15 cellular contexts compared by ENCODE assay signal in genomic region chr6:155310596-155310995, GRCh38. TPM values are rescaled to one million over a fixed set of nuclear protein-coding genes. Genes with fewer than 3 reads are reported as not detected.
DNase-seq lines count a peak whose midpoint lies in the region; ATAC-seq and TF ChIP-seq lines count a peak whose summit lies in the region.
"Had no signal": no experiment of that assay in that cellular context is flagged by ENCODE, and none has a peak within 500 bp of the region (broad histone marks: within the 10 kb centered on the region; RNA-seq: fewer than 3 reads in every experiment).

No MANE protein-coding gene starts in this region.

- H3K4me3 ChIP-seq in ACC112 (ENCODE audit: low read depth, low read length) (peak overlapping the region; percentile 19; the same call in 1 of the 2 replicates), adipocyte (ENCODE audit: low read length) (no peak overlapping the region), fibroblast of pulmonary artery (replicated peaks; ENCODE audit: low read depth, low read length) (no peak overlapping the region)

- peak overlapping the region; percentile 1 for H2AFZ ChIP-seq in ACC112 (ENCODE audit: low read length, unreplicated experiment)

- no peak overlapping the region for H3K9ac ChIP-seq in adipocyte (ENCODE audit: low read length)

- H3K4me1 ChIP-seq in ACC112 (ENCODE audit: control insufficient read depth, insufficient read depth, low read length, unreplicated experiment) (peaks cover 35% of the 10 kb centered on the region), adipocyte (ENCODE audit: control insufficient read depth, insufficient read depth, low read length) (peaks cover 7% of the 10 kb centered on the region)

- TF ChIP-seq CTCF in fibroblast of pulmonary artery (IDR thresholded peaks at IDR 0.05; ENCODE audit: low read length, missing control alignments) = no peak

- H3K36me3 ChIP-seq in ACC112 (ENCODE audit: insufficient read depth, low read length) (peaks cover 33% of the 10 kb centered on the region), adipocyte (ENCODE audit: control insufficient read depth, insufficient read depth, low read length, severe bottlenecking) (peaks cover 8% of the 10 kb centered on the region)

- no peaks in the 10 kb centered on the region for H3K9me3 ChIP-seq in adipocyte (ENCODE audit: control insufficient read depth, low read length)

- DNase-seq in HS-5 (ENCODE audit: low read depth) = peak; percentile 32
- peak; percentile 35 for DNase-seq in adipocyte (ENCODE audit: low read depth)
- peak; percentile 27 for DNase-seq in fibroblast of pulmonary artery (ENCODE audit: low read depth)
- DNase-seq in DMS114 treated with DMSO at 0.1 percent for 48 hours (lab: John Stamatoyannopoulos, UW; ENCODE audit: unreplicated experiment) = no peak
- no peak for DNase-seq in sciatic nerve (ENCODE audit: low spot score)
- DNase-seq: activated CD4-positive, alpha-beta T cell treated with anti-CD3 and anti-CD28 coated beads, Interleukin-2, amount 50 U/mL, for 1 hour; DND-41; NCI-H2171 treated with DMSO at 0.1 percent for 48 hours; NCI-H82; T-helper 9 cell had no signal

- ATAC-seq in GM21619 (IDR thresholded peaks at IDR 0.05; ENCODE audit: unreplicated experiment) (no peak), GM19351 (IDR thresholded peaks at IDR 0.05; ENCODE audit: unreplicated experiment) (no peak), sciatic nerve (no peak)

- H3K79me2 ChIP-seq in ACC112 (ENCODE audit: control insufficient read depth, insufficient read depth, low read length, unreplicated experiment) = peaks cover 33% of the 10 kb centered on the region

- intact Hi-C loops in sciatic nerve (cut with DNase I) = no loop called here

- H3K27me3 ChIP-seq in ACC112 (ENCODE audit: insufficient read depth, low read length) = no peaks in the 10 kb centered on the region
- H3K27me3 ChIP-seq in adipocyte (replicated peaks; ENCODE audit: control insufficient read depth, insufficient read depth, low read length) = no peaks in the 10 kb centered on the region

- peak overlapping the region; percentile 62 for H3K27ac ChIP-seq in ACC112 (ENCODE audit: low read depth, low read length)

RNA-seq across cellular contexts. Expression of gene TFB1M, which starts 3.7 kb away (rescaled TPM):
- 34.6 TPM for total RNA-seq in sciatic nerve

RNA-seq across cellular contexts. Expression of gene CLDN20, which starts 46.8 kb away (rescaled TPM):
- 2.2 TPM for total RNA-seq in sciatic nerve
- total RNA-seq: osteocyte, ureter had no signal

Comparison
In these comparisons a context has a peak if more than half of its experiments do, and no peak if none do; other contexts are left out.
1. DNase-seq: peak in HS-5 (single experiment), adipocyte (single experiment) and fibroblast of pulmonary artery (single experiment); none in DMS114 treated with DMSO at 0.1 percent for 48 hours (single experiment) and sciatic nerve (single experiment).